In genomic region chr10:49679480-49679893, GRCh38 we compare ENCODE assay signal across 10 cellular contexts. TPM values are rescaled to one million over a fixed set of nuclear protein-coding genes. Genes with fewer than 3 reads are reported as not detected.
DNase-seq lines count a peak whose midpoint lies in the region; ATAC-seq and TF ChIP-seq lines count a peak whose summit lies in the region.
"Had no signal": no experiment of that assay in that cellular context is flagged by ENCODE, and none has a peak within 500 bp of the region (broad histone marks: within the 10 kb centered on the region; RNA-seq: fewer than 3 reads in every experiment).

C10orf53 (plus strand) TSS chr10:49679651; CDS start chr10:49679698, 47 bp downstream.

- no peaks in the 10 kb centered on the region for H3K36me3 Mint-ChIP-seq in neural progenitor cell
- H3K36me3 Mint-ChIP-seq: CD4-positive, CD25-positive, alpha-beta regulatory T cell had no signal

- no peaks in the 10 kb centered on the region for H3K79me2 ChIP-seq in neural progenitor cell (ENCODE audit: low read depth)

- peak; percentile 62 for DNase-seq in activated CD8-positive, alpha-beta memory T cell treated with anti-CD3 and anti-CD28 coated beads, Interleukin-2, amount 50 U/mL, for 48 hours
- DNase-seq in activated CD8-positive, alpha-beta memory T cell treated with anti-CD3 and anti-CD28 coated beads for 24 hours, result no peak
- DNase-seq in SK-N-DZ (ENCODE audit: low spot score), result peak; percentile 85
- DNase-seq in fibroblast of pulmonary artery (ENCODE audit: low read depth), result peak; percentile 63
- DNase-seq in neural progenitor cell (ENCODE audit: low spot score), result peak; percentile 89
- DNase-seq in RKO (ENCODE audit: low spot score), result no peak
- no peak for DNase-seq in UCSD-AML1 (lab: John Stamatoyannopoulos, UW; ENCODE audit: unreplicated experiment)

- H3K9me3 Mint-ChIP-seq in neural progenitor cell, result no peaks in the 10 kb centered on the region

- H3F3A ChIP-seq in neural progenitor cell (ENCODE audit: low read depth), result no peaks in the 10 kb centered on the region

- H3K4me3 ChIP-seq in fibroblast of pulmonary artery (replicated peaks; ENCODE audit: low read depth, low read length), result peak within 1 kb of the TSS; percentile 38
- peak within 1 kb of the TSS; percentile 55 for H3K4me3 ChIP-seq in neural progenitor cell

- H2AFZ ChIP-seq in neural progenitor cell (replicated peaks), result peak within 1 kb of the TSS; percentile 99

- no peaks in the 10 kb centered on the region for H4K20me1 ChIP-seq in neural progenitor cell (ENCODE audit: low read depth)

- no peak for TF ChIP-seq CTCF in fibroblast of pulmonary artery (IDR thresholded peaks at IDR 0.05; ENCODE audit: low read length, missing control alignments)
- no peak for TF ChIP-seq CTCF in neural progenitor cell (IDR thresholded peaks at IDR 0.05)

- peak within 1 kb of the TSS; percentile 88 for H3K4me2 ChIP-seq in neural progenitor cell

- peak within 1 kb of the TSS; percentile 77 for H3K4me3 Mint-ChIP-seq in neural progenitor cell
- H3K4me3 Mint-ChIP-seq: CD4-positive, CD25-positive, alpha-beta regulatory T cell had no signal

- H3K27me3 Mint-ChIP-seq in neural progenitor cell (ENCODE audit: insufficient read depth, low read depth), result peaks cover 10% of the 10 kb centered on the region

- ATAC-seq in GM21381 (IDR thresholded peaks at IDR 0.05; ENCODE audit: unreplicated experiment), result no peak

- no peak within 1 kb of the TSS for H3K27ac Mint-ChIP-seq in neural progenitor cell

- peaks cover 80% of the 10 kb centered on the region for H3K27me3 ChIP-seq in neural progenitor cell

- no peak within 1 kb of the TSS for H3K27ac ChIP-seq in neural progenitor cell

- H3K9me3 ChIP-seq in neural progenitor cell (ENCODE audit: low read depth), result no peaks in the 10 kb centered on the region

- H3K9ac ChIP-seq in neural progenitor cell, result no peak within 1 kb of the TSS

- H3K36me3 ChIP-seq in neural progenitor cell, result no peaks in the 10 kb centered on the region

- H3K4me1 ChIP-seq in neural progenitor cell, result peaks cover 9% of the 10 kb centered on the region

- H3K4me1 Mint-ChIP-seq in neural progenitor cell, result peaks cover 5% of the 10 kb centered on the region
- H3K4me1 Mint-ChIP-seq: CD4-positive, CD25-positive, alpha-beta regulatory T cell had no signal

RNA-seq across cellular contexts. Expression of gene C10orf53, which starts in this region (rescaled TPM):
- polyA plus RNA-seq in SK-N-DZ (2014; cell fraction: cytosol; rRNA removed), result 0.14 TPM in 1 of 2 replicates, not detected in the other
- 0.10 and 0.88 TPM in 2 replicates for polyA plus RNA-seq in SK-N-DZ (2014; cell fraction: nucleus; rRNA removed)
- not detected in 2 replicates for total RNA-seq in neural progenitor cell (ENCODE audit: low replicate concordance)
- total RNA-seq: CD4-positive, CD25-positive, alpha-beta regulatory T cell; T-helper 2 cell treated with Interferon-gamma antibody and Interleukin-4, amounts not matched to agents 100 ng/mL and 5 ng/mL, for 36 hours had no signal
- polyA plus RNA-seq: CD4-positive, CD25-positive, alpha-beta regulatory T cell had no signal

Comparison
In these comparisons a context has a peak if more than half of its experiments do, and no peak if none do; other contexts are left out.
1. DNase-seq: peak in activated CD8-positive, alpha-beta memory T cell treated with anti-CD3 and anti-CD28 coated beads, Interleukin-2, amount 50 U/mL, for 48 hours (single experiment), SK-N-DZ (single experiment) and fibroblast of pulmonary artery (single experiment); none in activated CD8-positive, alpha-beta memory T cell treated with anti-CD3 and anti-CD28 coated beads for 24 hours (single experiment), RKO (single experiment) and UCSD-AML1 (single experiment).
2. Peak in DNase-seq, H3K4me3 ChIP-seq and H3K4me2 ChIP-seq in neural progenitor cell; RNA of the gene not detected or under 1 TPM.